8 cellular contexts compared by ENCODE assay signal in genomic region chr14:77028384-77029246, GRCh38. TPM values are rescaled to one million over a fixed set of nuclear protein-coding genes. Genes with fewer than 3 reads are reported as not detected.
DNase-seq lines count a peak whose midpoint lies in the region; ATAC-seq and TF ChIP-seq lines count a peak whose summit lies in the region.

Gene IRF2BPL (minus strand): TSS chr14:77028708. CDS start chr14:77027792, 916 bp downstream.

- DNase-seq in DMS 273 (lab: John Stamatoyannopoulos, UW; ENCODE audit: unreplicated experiment) (peak; percentile 98), HuH-7 (ENCODE audit: low spot score) (peak; percentile 97), endodermal cell (peak; percentile 98)
- peak; percentile 78 for DNase-seq in activated CD8-positive, alpha-beta memory T cell treated with anti-CD3 and anti-CD28 coated beads, Interleukin-2, amount 50 U/mL, for 24 hours (ENCODE audit: extremely low read depth)
- peak; percentile 89 to 90 for DNase-seq in stimulated activated CD8-positive, alpha-beta memory T cell treated with anti-CD3 and anti-CD28 coated beads, Interleukin-15, amount 100 ng/mL, for 4 hours (ENCODE audit: low read depth in 2 of 2)

- H3K27me3 Mint-ChIP-seq in endodermal cell (ENCODE audit: insufficient read depth): peaks cover 2% of the 10 kb centered on the region

- H3K9me3 Mint-ChIP-seq in endodermal cell: no peaks in the 10 kb centered on the region

- H3K36me3 ChIP-seq in OCI-LY1 (ENCODE audit: insufficient read depth, low read length): peaks cover 27% of the 10 kb centered on the region
- no peaks in the 10 kb centered on the region for H3K36me3 ChIP-seq in endodermal cell (ENCODE audit: control insufficient read depth, insufficient read depth, low read length)
- H3K36me3 ChIP-seq in mesodermal cell (ENCODE audit: control insufficient read depth, insufficient read depth, low read length): peaks cover 26% of the 10 kb centered on the region

- peak within 1 kb of the TSS; percentile 84 for H3K9ac ChIP-seq in OCI-LY1 (ENCODE audit: low read length)
- H3K9ac ChIP-seq in endodermal cell (ENCODE audit: extremely low read depth, low read length, poor library complexity, severe bottlenecking): peak within 1 kb of the TSS; percentile 83

- ATAC-seq in GM21526 (IDR thresholded peaks at IDR 0.05; ENCODE audit: low FRiP score, unreplicated experiment): peak; percentile 73

- peak within 1 kb of the TSS; percentile 76 for H3K4me3 ChIP-seq in OCI-LY1 (ENCODE audit: low read depth, low read length, poor library complexity, severe bottlenecking)
- H3K4me3 ChIP-seq in endodermal cell (ENCODE audit: low read length): peak within 1 kb of the TSS; percentile 87
- peak within 1 kb of the TSS; percentile 68 for H3K4me3 ChIP-seq in mesodermal cell (ENCODE audit: extremely low read depth, insufficient read depth, low read length, poor library complexity, severe bottlenecking)

- no peaks in the 10 kb centered on the region for H3K27me3 ChIP-seq in OCI-LY1 (ENCODE audit: insufficient read depth, low read length)
- peaks cover 8% of the 10 kb centered on the region for H3K27me3 ChIP-seq in endodermal cell (ENCODE audit: control insufficient read depth, insufficient read depth, low read length, poor library complexity, severe bottlenecking)

- peaks cover 7% of the 10 kb centered on the region for H3K36me3 Mint-ChIP-seq in endodermal cell (ENCODE audit: low read depth)

- H3F3A ChIP-seq in OCI-LY1 (ENCODE audit: insufficient read depth, low read length): peaks cover 11% of the 10 kb centered on the region

- H3K27ac ChIP-seq in OCI-LY1 (ENCODE audit: low read depth, low read length, poor library complexity, severe bottlenecking) (peak within 1 kb of the TSS; percentile 95), endodermal cell (ENCODE audit: low read depth, low read length) (peak within 1 kb of the TSS; percentile 92), mesodermal cell (ENCODE audit: low read depth, low read length, severe bottlenecking) (peak within 1 kb of the TSS; percentile 95)

- H3K4me3 Mint-ChIP-seq in endodermal cell: peak within 1 kb of the TSS; percentile 75

- 0 to 1% methylated on average over 32 to 83 of the region's 84 CpGs for WGBS in endodermal cell (ENCODE audit: insufficient coverage in 1 of 2, insufficient read length in 1 of 2), 2 experiments
- 1% methylated on average over 45 to 67 of the region's 84 CpGs for WGBS in mesodermal cell (ENCODE audit: insufficient coverage in 2 of 2), 2 experiments

- H3K27ac Mint-ChIP-seq in endodermal cell: peak within 1 kb of the TSS; percentile 99

- TF ChIP-seq CTCF in OCI-LY1 (IDR thresholded peaks at IDR 0.05; ENCODE audit: low read length) (no peak), endodermal cell (conservative IDR thresholded peaks at IDR 0.05) (no peak)

- no peaks in the 10 kb centered on the region for H3K9me3 ChIP-seq in OCI-LY1 (ENCODE audit: low read length)
- no peaks in the 10 kb centered on the region for H3K9me3 ChIP-seq in endodermal cell (ENCODE audit: control insufficient read depth, low read length)
- no peaks in the 10 kb centered on the region for H3K9me3 ChIP-seq in mesodermal cell (ENCODE audit: control insufficient read depth, low read length)

- 0 out of 2 replicates have a peak within 1 kb of the TSS, but pooled peaks have one; percentile 15 for H2AFZ ChIP-seq in OCI-LY1 (ENCODE audit: low read length)

- H4K20me1 ChIP-seq in OCI-LY1 (ENCODE audit: insufficient read depth, low read length): no peaks in the 10 kb centered on the region

- peaks cover 35% of the 10 kb centered on the region for H3K4me1 Mint-ChIP-seq in endodermal cell

- no peaks in the 10 kb centered on the region for H3K9me2 ChIP-seq in OCI-LY1 (ENCODE audit: low read depth, low read length)

- H3K4me1 ChIP-seq in OCI-LY1 (ENCODE audit: insufficient read depth, low read length, severe bottlenecking) (peaks cover 63% of the 10 kb centered on the region), endodermal cell (ENCODE audit: control insufficient read depth, insufficient read depth, low read length) (peaks cover 11% of the 10 kb centered on the region), mesodermal cell (ENCODE audit: control insufficient read depth, insufficient read depth, low read length, poor library complexity, severe bottlenecking) (peaks cover 34% of the 10 kb centered on the region)

- H3K4me2 ChIP-seq in OCI-LY1 (ENCODE audit: low read length): peak within 1 kb of the TSS; percentile 74

- H3K79me2 ChIP-seq in OCI-LY1 (ENCODE audit: insufficient read depth, low read length): no peaks in the 10 kb centered on the region

RNA-seq across cellular contexts. Expression of gene IRF2BPL, which starts in this region (rescaled TPM):
- total RNA-seq in endodermal cell: 10 to 100 TPM; 34.2 to 44.3 TPM
- 74.1 TPM for polyA plus RNA-seq in endodermal cell (2013, experiment 1 of 2)
- polyA plus RNA-seq in endodermal cell (2013, experiment 2 of 2): 75.5 TPM
- 60.3 TPM for polyA plus RNA-seq in mesodermal cell (2013, experiment 1 of 2)
- polyA plus RNA-seq in mesodermal cell (2013, experiment 2 of 2): 43.8 TPM

Comparison
In these comparisons a context has a peak if more than half of its experiments do, and no peak if none do; other contexts are left out.
1. Peak in every context shown above with its lines: DNase-seq, ATAC-seq, H3K4me3 ChIP-seq and H3K27ac ChIP-seq.